In the genomic region with DNA sequence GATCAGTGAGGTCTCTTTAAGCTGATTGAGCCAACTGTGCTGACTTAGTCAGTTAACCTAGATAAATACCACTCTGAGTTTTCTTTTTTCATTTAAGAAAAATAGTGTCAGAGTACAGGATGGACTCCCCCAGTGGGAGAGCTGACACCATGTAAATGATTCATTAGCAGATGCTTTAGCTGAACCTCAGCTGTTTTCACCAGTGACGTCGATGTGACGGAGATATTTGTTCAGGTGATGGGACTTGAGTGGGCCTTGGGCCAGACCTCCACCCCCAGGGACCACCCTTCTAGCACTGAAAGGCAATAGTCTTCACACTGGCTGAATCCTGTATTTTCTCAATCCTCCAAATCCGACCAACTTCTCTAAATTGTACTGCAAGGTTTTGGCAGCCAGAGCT, we compare ENCODE assay signal across 17 cellular contexts.
"Had no signal": no experiment of that assay in that cellular context is flagged by ENCODE, and none has a peak within 500 bp of the region (broad histone marks: within the 10 kb centered on the region; RNA-seq: fewer than 3 reads in every experiment).

No MANE protein-coding gene starts in this region.

- H3K27ac ChIP-seq: pancreas, tibial nerve had no signal

- H3K9me3 ChIP-seq: pancreas, tibial nerve had no signal

- DNase-seq: activated CD4-positive, alpha-beta memory T cell treated with anti-CD3 and anti-CD28 coated beads, Interleukin-2, amount 10 ng/mL, durations not matched to agents 7 days and 5 days; activated CD4-positive, alpha-beta T cell treated with anti-CD3 and anti-CD28 coated beads for 48 hours; activated CD4-positive, CD25-positive, alpha-beta regulatory T cell; activated CD8-positive, alpha-beta memory T cell treated with anti-CD3 and anti-CD28 coated beads, Interleukin-2, amount 10 ng/mL, durations not matched to agents 7 days and 5 days; activated naive CD8-positive, alpha-beta T cell treated with anti-CD3 and anti-CD28 coated beads for 36 hours; amygdala; cortex of kidney; hypothalamus; pancreas; stimulated activated CD4-positive, alpha-beta T cell treated with anti-CD3 and anti-CD28 coated beads, Interleukin-2, amount 100 ng/mL, for 24 hours; stimulated activated naive CD4-positive, alpha-beta T cell treated with Interleukin-2 at 50 U/mL for 16 hours; T-helper 1 cell; T-helper 9 cell had no signal

- ATAC-seq: activated CD8-positive, alpha-beta memory T cell treated with anti-CD3 and anti-CD28 coated beads, Interleukin-2, amount 10 ng/mL, durations not matched to agents 7 days and 5 days; left lobe of liver; pancreas; SK-N-SH treated with all-trans-retinoic acid at 6 μM for 48 hours had no signal

- H3K4me1 ChIP-seq: pancreas, tibial nerve had no signal

- FAIRE-seq: pancreas, urothelium cell line had no signal

- H3K4me3 ChIP-seq: pancreas, tibial nerve had no signal

- H3K27me3 ChIP-seq: pancreas, tibial nerve had no signal

- H3K36me3 ChIP-seq: pancreas, tibial nerve had no signal
